1 cellular context compared by ENCODE assay signal in genomic region chr12:68825569-68826217, GRCh38.
TF ChIP-seq lines count a peak whose summit lies in the region.

No MANE protein-coding gene starts in this region.

TF ChIP-seq in K562, 482 proteins besides CTCF, POLR2A, EP300 and RAD21:
- peak; percentile 54 for TF ChIP-seq POLR2B (IDR thresholded peaks at IDR 0.05; ENCODE audit: low read depth, partially characterized antibody)
- TF ChIP-seq CBX1 (IDR thresholded peaks at IDR 0.05; ENCODE audit: low read depth) = no peak
- no peak for TF ChIP-seq YBX1 (IDR thresholded peaks at IDR 0.05)
TF ChIP-seq in K562: peak in this region for 1.
